In genomic region chr3:66453525-66454463, GRCh38 we compare ENCODE assay signal across 1 cellular context.
A peak's percentile ranks its signal among the peaks of the same experiment; 100 is the strongest.
TF ChIP-seq lines count a peak whose summit lies in the region.

No MANE protein-coding gene starts in this region.

TF ChIP-seq in HepG2, 621 proteins besides CTCF, POLR2A, EP300 and RAD21:
- TF ChIP-seq HNRNPL (IDR thresholded peaks at IDR 0.05; ENCODE audit: low read depth, low read length) (no peak), HNF4A (CRISPR knock-in tag; IDR thresholded peaks at IDR 0.05) (peak; percentile 41)
